In the genomic region with DNA sequence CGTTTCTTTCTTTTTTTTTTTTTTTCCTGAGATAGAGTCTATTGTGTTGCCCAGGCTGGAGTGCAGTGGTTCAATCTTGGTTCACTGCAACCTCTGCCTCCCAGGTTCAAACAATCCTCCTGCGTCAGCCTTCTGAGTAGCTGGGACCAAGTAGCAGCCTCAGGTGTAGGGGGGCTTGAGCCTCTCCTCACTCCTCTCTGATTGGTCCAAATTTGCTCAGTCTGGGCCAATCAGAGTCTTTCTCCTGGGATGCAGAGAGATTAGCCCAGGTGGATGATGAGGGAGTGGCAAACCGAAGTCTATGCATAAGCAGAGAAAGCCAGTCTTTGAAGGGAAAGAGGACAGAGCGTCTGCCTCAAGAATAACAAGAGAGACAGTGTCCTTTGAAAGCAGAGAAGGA, we compare ENCODE assay signal across 19 cellular contexts.
"Had no signal": no experiment of that assay in that cellular context is flagged by ENCODE, and none has a peak within 500 bp of the region (broad histone marks: within the 10 kb centered on the region; RNA-seq: fewer than 3 reads in every experiment).

No MANE protein-coding gene starts in this region.

- H3K27ac Mint-ChIP-seq: memory B cell; natural killer cell treated with Interleukin-12 subunit alpha and Interleukin-12 subunit beta and Interleukin-15 and Interleukin-18, amount 100 ng/mL, for 72 hours; progenitor cell of endocrine pancreas; type B pancreatic cell had no signal

- H3K4me1 Mint-ChIP-seq: immature natural killer cell had no signal

- H3K27me3 Mint-ChIP-seq: memory B cell, type B pancreatic cell had no signal

- H3K4me1 ChIP-seq: heart left ventricle, left lung, lower lobe of right lung, pancreas had no signal

- H3K9me3 ChIP-seq: heart left ventricle, left lung, lower lobe of right lung, pancreas had no signal

- H3K36me3 ChIP-seq: left lung, lower lobe of right lung, pancreas had no signal

- H3K27me3 ChIP-seq: heart left ventricle, left lung, pancreas had no signal

- ATAC-seq: esophagus mucosa; heart left ventricle; left lung; lower lobe of right lung; natural killer cell treated with Interleukin-12 subunit alpha and Interleukin-12 subunit beta and Interleukin-15 and Interleukin-18, amount 100 ng/mL, for 72 hours; pancreas had no signal

- H3K9me3 Mint-ChIP-seq: immature natural killer cell; memory B cell; natural killer cell treated with Interleukin-12 subunit alpha and Interleukin-12 subunit beta and Interleukin-15 and Interleukin-18, amount 100 ng/mL, for 72 hours; type B pancreatic cell had no signal

- H3K36me3 Mint-ChIP-seq: memory B cell; natural killer cell treated with Interleukin-12 subunit alpha and Interleukin-12 subunit beta and Interleukin-15 and Interleukin-18, amount 100 ng/mL, for 72 hours had no signal

- H3K4me3 Mint-ChIP-seq: immature natural killer cell; memory B cell; natural killer cell treated with Interleukin-12 subunit alpha and Interleukin-12 subunit beta and Interleukin-15 and Interleukin-18, amount 100 ng/mL, for 72 hours; type B pancreatic cell had no signal

- H3K4me3 ChIP-seq: coronary artery, heart left ventricle, left lung, lower lobe of right lung, pancreas, smooth muscle cell had no signal

- DNase-seq: effector CD4-positive, alpha-beta T cell; heart left ventricle; hippocampal formation; immature natural killer cell; left lung; lower lobe of right lung; midbrain; occipital lobe; pancreas; right cardiac atrium; stimulated activated CD4-positive, alpha-beta T cell treated with anti-CD3 and anti-CD28 coated beads, Interleukin-2, amount 100 ng/mL, for 48 hours; stimulated activated naive CD4-positive, alpha-beta T cell treated with Interleukin-2 at 50 U/mL for 16 hours had no signal

- H3K27ac ChIP-seq: coronary artery, heart left ventricle, left lung, lower lobe of right lung, pancreas had no signal

- H3K4me2 ChIP-seq: smooth muscle cell had no signal
